Comparison of ENCODE assay signal across 10 cellular contexts in genomic region chr21:33544451-33544850, GRCh38. TPM values are rescaled to one million over a fixed set of nuclear protein-coding genes. Genes with fewer than 3 reads are reported as not detected.
A peak's percentile ranks its signal among the peaks of the same experiment; 100 is the strongest.
DNase-seq lines count a peak whose midpoint lies in the region; TF ChIP-seq lines count a peak whose summit lies in the region.
"Had no signal": no experiment of that assay in that cellular context is flagged by ENCODE, and none has a peak within 500 bp of the region (broad histone marks: within the 10 kb centered on the region; RNA-seq: fewer than 3 reads in every experiment).

No MANE protein-coding gene starts in this region.

- H3K4me1 Mint-ChIP-seq in activated CD4-positive, alpha-beta T cell treated with anti-CD3 and anti-CD28 coated beads, Interleukin-2, amount 10 ng/mL, durations not matched to agents 24 days and 14 days = peaks cover 32% of the 10 kb centered on the region
- H3K4me1 Mint-ChIP-seq in activated naive CD8-positive, alpha-beta T cell treated with anti-CD3 and anti-CD28 coated beads for 36 hours = peaks cover 36% of the 10 kb centered on the region

- 28% methylated on average over 5 of the region's 5 CpGs for WGBS in thymus

- H3K27me3 ChIP-seq in kidney epithelial cell (ENCODE audit: control insufficient read depth, insufficient read depth, low read length) (no peaks in the 10 kb centered on the region), thymus (ENCODE audit: control insufficient read depth, insufficient read depth) (no peaks in the 10 kb centered on the region)

- H3K36me3 ChIP-seq in kidney epithelial cell (ENCODE audit: control insufficient read depth, insufficient read depth, low read length) (no peaks in the 10 kb centered on the region), thymus (ENCODE audit: control insufficient read depth, insufficient read depth) (no peaks in the 10 kb centered on the region)

- no peaks in the 10 kb centered on the region for H3K9me3 ChIP-seq in thymus (ENCODE audit: control insufficient read depth)

- no peaks in the 10 kb centered on the region for H3K9me3 Mint-ChIP-seq in activated CD4-positive, alpha-beta T cell treated with anti-CD3 and anti-CD28 coated beads, Interleukin-2, amount 10 ng/mL, durations not matched to agents 24 days and 14 days
- H3K9me3 Mint-ChIP-seq in activated naive CD8-positive, alpha-beta T cell treated with anti-CD3 and anti-CD28 coated beads for 36 hours = no peaks in the 10 kb centered on the region

- H3K4me3 Mint-ChIP-seq in activated CD4-positive, alpha-beta T cell treated with anti-CD3 and anti-CD28 coated beads, Interleukin-2, amount 10 ng/mL, durations not matched to agents 24 days and 14 days = peak overlapping the region; percentile 95
- peak overlapping the region; percentile 88 for H3K4me3 Mint-ChIP-seq in activated naive CD8-positive, alpha-beta T cell treated with anti-CD3 and anti-CD28 coated beads for 36 hours

- TF ChIP-seq CTCF in kidney epithelial cell (IDR thresholded peaks at IDR 0.05; ENCODE audit: insufficient read depth, low read length, poor library complexity, severe bottlenecking) (no peak), GM13976 (IDR thresholded peaks at IDR 0.05; ENCODE audit: borderline replicate concordance, control extremely low read depth, extremely low read depth, insufficient read depth, missing control alignments) (no peak)

- H3K27ac ChIP-seq in thymus (ENCODE audit: low read depth) = no peak overlapping the region
- H3K27ac ChIP-seq: C4-2B had no signal

- intact Hi-C loops in activated CD4-positive, alpha-beta T cell treated with anti-CD3 and anti-CD28 coated beads, Interleukin-2, amount 10 ng/mL, durations not matched to agents 24 days and 14 days (cut with micrococcal nuclease) = no loop called here

- H3K27ac Mint-ChIP-seq in activated CD4-positive, alpha-beta T cell treated with anti-CD3 and anti-CD28 coated beads, Interleukin-2, amount 10 ng/mL, durations not matched to agents 24 days and 14 days = peak overlapping the region; percentile 100
- H3K27ac Mint-ChIP-seq in activated naive CD8-positive, alpha-beta T cell treated with anti-CD3 and anti-CD28 coated beads for 36 hours = peak overlapping the region; percentile 97

- DNase-seq in activated CD4-positive, alpha-beta T cell treated with anti-CD3 and anti-CD28 coated beads, Interleukin-2, amount 10 ng/mL, durations not matched to agents 24 days and 14 days = peak; percentile 32
- no peak for DNase-seq in activated CD4-positive, alpha-beta T cell treated with anti-CD3 and anti-CD28 coated beads for 1 hour
- no peak for DNase-seq in activated naive CD8-positive, alpha-beta T cell treated with anti-CD3 and anti-CD28 coated beads for 36 hours
- DNase-seq in kidney epithelial cell (ENCODE audit: low read depth) = no peak
- DNase-seq in NCI-H524 treated with DMSO at 0.1 percent for 48 hours (lab: John Stamatoyannopoulos, UW) = no peak
- no peak for DNase-seq in GM13976 (ENCODE audit: low spot score)
- no peak for DNase-seq in activated CD4-positive, alpha-beta T cell treated with anti-CD3 and anti-CD28 coated beads, Interleukin-2, amount 50 U/mL, for 4 hours
- DNase-seq: T-helper 9 cell had no signal

- in situ Hi-C loops in GM13976 (cut with MboI; ENCODE audit: low sequenced_read_pairs, unreplicated experiment) = no loop called here

- H3K4me1 ChIP-seq in thymus (ENCODE audit: control insufficient read depth, insufficient read depth, low read length) = peaks cover 5% of the 10 kb centered on the region

- peak overlapping the region; percentile 67 for H3K4me3 ChIP-seq in kidney epithelial cell (ENCODE audit: low read depth, low read length)
- peak overlapping the region; percentile 95 for H3K4me3 ChIP-seq in thymus (ENCODE audit: low read length)

- peaks cover 48% of the 10 kb centered on the region for H3K36me3 Mint-ChIP-seq in activated CD4-positive, alpha-beta T cell treated with anti-CD3 and anti-CD28 coated beads, Interleukin-2, amount 10 ng/mL, durations not matched to agents 24 days and 14 days (ENCODE audit: low read depth)
- peaks cover 47% of the 10 kb centered on the region for H3K36me3 Mint-ChIP-seq in activated naive CD8-positive, alpha-beta T cell treated with anti-CD3 and anti-CD28 coated beads for 36 hours

- H3K27me3 Mint-ChIP-seq in activated CD4-positive, alpha-beta T cell treated with anti-CD3 and anti-CD28 coated beads, Interleukin-2, amount 10 ng/mL, durations not matched to agents 24 days and 14 days = no peaks in the 10 kb centered on the region
- no peaks in the 10 kb centered on the region for H3K27me3 Mint-ChIP-seq in activated naive CD8-positive, alpha-beta T cell treated with anti-CD3 and anti-CD28 coated beads for 36 hours

RNA-seq across cellular contexts. Expression of gene SON, which starts 1.6 kb away (rescaled TPM):
- total RNA-seq in activated CD4-positive, alpha-beta T cell treated with anti-CD3 and anti-CD28 coated beads, Interleukin-2, amount 10 ng/mL, durations not matched to agents 24 days and 14 days = 351 and 363 TPM in 2 replicates
- total RNA-seq in activated naive CD8-positive, alpha-beta T cell treated with anti-CD3 and anti-CD28 coated beads for 36 hours = 100 to 1,000 TPM; 283 to 328 TPM
- total RNA-seq in kidney epithelial cell = 139 and 291 TPM in 2 replicates
- polyA plus RNA-seq in thymus = 265 TPM

RNA-seq across cellular contexts. Expression of gene GART, which starts 2.5 kb away (rescaled TPM):
- total RNA-seq in activated CD4-positive, alpha-beta T cell treated with anti-CD3 and anti-CD28 coated beads, Interleukin-2, amount 10 ng/mL, durations not matched to agents 24 days and 14 days = 216 and 221 TPM in 2 replicates
- 100 to 1,000 TPM; 259 to 265 TPM for total RNA-seq in activated naive CD8-positive, alpha-beta T cell treated with anti-CD3 and anti-CD28 coated beads for 36 hours
- total RNA-seq in kidney epithelial cell = 114 and 161 TPM in 2 replicates
- 29.5 TPM for polyA plus RNA-seq in thymus

RNA-seq across cellular contexts. Expression of gene DONSON, which starts 44.0 kb away (rescaled TPM):
- total RNA-seq in activated CD4-positive, alpha-beta T cell treated with anti-CD3 and anti-CD28 coated beads, Interleukin-2, amount 10 ng/mL, durations not matched to agents 24 days and 14 days = 42.6 and 42.7 TPM in 2 replicates
- total RNA-seq in activated naive CD8-positive, alpha-beta T cell treated with anti-CD3 and anti-CD28 coated beads for 36 hours = 10 to 100 TPM; 38.7 to 41.9 TPM
- 6.8 and 9.1 TPM in 2 replicates for total RNA-seq in kidney epithelial cell
- 37.6 TPM for polyA plus RNA-seq in thymus

RNA-seq across cellular contexts. Expression of gene DNAJC28, which starts 52.9 kb away (rescaled TPM):
- 0.09 and 0.12 TPM in 2 replicates for total RNA-seq in activated CD4-positive, alpha-beta T cell treated with anti-CD3 and anti-CD28 coated beads, Interleukin-2, amount 10 ng/mL, durations not matched to agents 24 days and 14 days
- total RNA-seq in activated naive CD8-positive, alpha-beta T cell treated with anti-CD3 and anti-CD28 coated beads for 36 hours = under 1 TPM; 0.23 to 0.58 TPM
- total RNA-seq in kidney epithelial cell = 2.4 and 3.1 TPM in 2 replicates
- 3.9 TPM for polyA plus RNA-seq in thymus
